1 cellular context compared by ENCODE assay signal in the genomic region with DNA sequence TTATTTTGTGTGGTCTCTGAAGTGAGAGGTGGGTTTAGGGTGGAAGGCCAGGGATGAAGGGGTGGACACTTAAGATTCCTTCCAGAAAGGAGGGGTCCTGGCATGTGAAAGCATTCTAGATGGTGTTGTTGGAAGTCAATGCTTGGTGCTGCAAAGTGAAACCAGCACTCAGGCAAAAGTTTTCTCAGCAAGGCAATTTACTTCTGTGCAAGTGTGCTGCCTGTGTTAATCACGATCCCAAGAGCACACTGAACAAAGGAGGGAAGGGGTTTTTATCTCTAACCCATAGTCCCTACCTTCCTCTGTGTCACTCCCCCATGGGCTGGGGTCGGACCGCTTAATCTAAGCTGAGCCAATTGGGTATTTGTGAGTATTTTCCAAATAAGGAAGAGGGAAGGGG.
A peak's percentile ranks its signal among the peaks of the same experiment; 100 is the strongest.
TF ChIP-seq lines count a peak whose summit lies in the region.

No MANE protein-coding gene starts in this region.

TF ChIP-seq in GM12878, 131 proteins besides CTCF, POLR2A, EP300 and RAD21:
- TF ChIP-seq CBX5 (IDR thresholded peaks at IDR 0.05; ENCODE audit: low read depth) (peak; percentile 98), KLF5 (IDR thresholded peaks at IDR 0.05; ENCODE audit: partially characterized antibody) (peak; percentile 94), IRF3 (IDR thresholded peaks at IDR 0.05) (no peak)
TF ChIP-seq in GM12878: peak in this region for 2.
